1 cellular context compared by ENCODE assay signal in genomic region chr6:56772737-56773184, GRCh38.
TF ChIP-seq lines count a peak whose summit lies in the region.

No MANE protein-coding gene starts in this region.

TF ChIP-seq in GM23338, 12 proteins besides CTCF, POLR2A, EP300 and RAD21 (continued from another document):
- TF ChIP-seq ZNF462 (CRISPR knock-in tag; IDR thresholded peaks at IDR 0.05) (no peak), POLR2AphosphoS5 (IDR thresholded peaks at IDR 0.05; ENCODE audit: low read depth) (no peak), EZH2phosphoT487 (IDR thresholded peaks at IDR 0.05; ENCODE audit: unreplicated experiment) (no peak), NANOG (IDR thresholded peaks at IDR 0.05; ENCODE audit: borderline replicate concordance) (no peak), CREB1 (CRISPR knock-in tag; IDR thresholded peaks at IDR 0.05; ENCODE audit: low read depth) (no peak), ZNF331 (CRISPR knock-in tag; IDR thresholded peaks at IDR 0.05; ENCODE audit: low read depth) (no peak), JUNB (IDR thresholded peaks at IDR 0.05; ENCODE audit: unreplicated experiment) (no peak)
- TF ChIP-seq, protein P1, sequence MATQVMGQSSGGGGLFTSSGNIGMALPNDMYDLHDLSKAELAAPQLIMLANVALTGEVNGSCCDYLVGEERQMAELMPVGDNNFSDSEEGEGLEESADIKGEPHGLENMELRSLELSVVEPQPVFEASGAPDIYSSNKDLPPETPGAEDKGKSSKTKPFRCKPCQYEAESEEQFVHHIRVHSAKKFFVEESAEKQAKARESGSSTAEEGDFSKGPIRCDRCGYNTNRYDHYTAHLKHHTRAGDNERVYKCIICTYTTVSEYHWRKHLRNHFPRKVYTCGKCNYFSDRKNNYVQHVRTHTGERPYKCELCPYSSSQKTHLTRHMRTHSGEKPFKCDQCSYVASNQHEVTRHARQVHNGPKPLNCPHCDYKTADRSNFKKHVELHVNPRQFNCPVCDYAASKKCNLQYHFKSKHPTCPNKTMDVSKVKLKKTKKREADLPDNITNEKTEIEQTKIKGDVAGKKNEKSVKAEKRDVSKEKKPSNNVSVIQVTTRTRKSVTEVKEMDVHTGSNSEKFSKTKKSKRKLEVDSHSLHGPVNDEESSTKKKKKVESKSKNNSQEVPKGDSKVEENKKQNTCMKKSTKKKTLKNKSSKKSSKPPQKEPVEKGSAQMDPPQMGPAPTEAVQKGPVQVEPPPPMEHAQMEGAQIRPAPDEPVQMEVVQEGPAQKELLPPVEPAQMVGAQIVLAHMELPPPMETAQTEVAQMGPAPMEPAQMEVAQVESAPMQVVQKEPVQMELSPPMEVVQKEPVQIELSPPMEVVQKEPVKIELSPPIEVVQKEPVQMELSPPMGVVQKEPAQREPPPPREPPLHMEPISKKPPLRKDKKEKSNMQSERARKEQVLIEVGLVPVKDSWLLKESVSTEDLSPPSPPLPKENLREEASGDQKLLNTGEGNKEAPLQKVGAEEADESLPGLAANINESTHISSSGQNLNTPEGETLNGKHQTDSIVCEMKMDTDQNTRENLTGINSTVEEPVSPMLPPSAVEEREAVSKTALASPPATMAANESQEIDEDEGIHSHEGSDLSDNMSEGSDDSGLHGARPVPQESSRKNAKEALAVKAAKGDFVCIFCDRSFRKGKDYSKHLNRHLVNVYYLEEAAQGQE (IDR thresholded peaks at IDR 0.05; ENCODE audit: unreplicated experiment), result no peak
